1 cellular context compared by ENCODE assay signal in genomic region chr11:64916848-64917662, GRCh38.
TF ChIP-seq lines count a peak whose summit lies in the region.

ATG2A (minus strand) TSS chr11:64917209; CDS start chr11:64917135, 74 bp downstream.

TF ChIP-seq in HepG2, 621 proteins besides CTCF, POLR2A, EP300 and RAD21 (continued from another document and continues in another):
- TF ChIP-seq ZBTB40 (IDR thresholded peaks at IDR 0.05) (no peak), ZBTB40 (CRISPR knock-in tag; IDR thresholded peaks at IDR 0.05) (peak; percentile 81), SUZ12 (IDR thresholded peaks at IDR 0.05; ENCODE audit: low read depth, low read length) (no peak), TSC22D2 (CRISPR knock-in tag; IDR thresholded peaks at IDR 0.05; ENCODE audit: borderline replicate concordance) (peak; percentile 52; the same call in 1 of the 2 replicates), TMF1 (CRISPR knock-in tag; IDR thresholded peaks at IDR 0.05; ENCODE audit: low read depth) (no peak), ZNF350 (CRISPR knock-in tag; IDR thresholded peaks at IDR 0.05; ENCODE audit: borderline replicate concordance, low read depth) (no peak), ATF3 (CRISPR knock-in tag; IDR thresholded peaks at IDR 0.05) (no peak; the same call in 1 of the 2 replicates), KLF12 (CRISPR knock-in tag; IDR thresholded peaks at IDR 0.05; ENCODE audit: borderline replicate concordance) (no peak), ZNF580 (CRISPR knock-in tag; IDR thresholded peaks at IDR 0.05; ENCODE audit: borderline replicate concordance, low read depth) (peak; percentile 68; the same call in 1 of the 2 replicates), ZNF484 (CRISPR knock-in tag; IDR thresholded peaks at IDR 0.05; ENCODE audit: borderline replicate concordance, low read depth) (no peak), ZNF549 (CRISPR knock-in tag; IDR thresholded peaks at IDR 0.05) (no peak), ZNF746 (CRISPR knock-in tag; IDR thresholded peaks at IDR 0.05) (no peak), ZNF800 (CRISPR knock-in tag; IDR thresholded peaks at IDR 0.05) (no peak), SIX4 (CRISPR knock-in tag; IDR thresholded peaks at IDR 0.05) (no peak), RBM39 (IDR thresholded peaks at IDR 0.05; ENCODE audit: low read depth, low read length, poor library complexity, severe bottlenecking) (no peak), NONO (IDR thresholded peaks at IDR 0.05) (no peak), NONO (CRISPR knock-in tag; conservative IDR thresholded peaks at IDR 0.05) (peak; percentile 60), CCAR2 (optimal IDR thresholded peaks at IDR 0.05; ENCODE audit: low read depth, low read length) (no peak), CC2D1A (CRISPR knock-in tag; IDR thresholded peaks at IDR 0.05) (no peak), KLF15 (CRISPR knock-in tag; IDR thresholded peaks at IDR 0.05; ENCODE audit: borderline replicate concordance) (no peak), TOE1 (CRISPR knock-in tag; IDR thresholded peaks at IDR 0.05) (no peak), SKI (IDR thresholded peaks at IDR 0.05; ENCODE audit: partially characterized antibody) (no peak), POLR2AphosphoS2 (IDR thresholded peaks at IDR 0.05; ENCODE audit: low read depth, low read length) (no peak), ZNF788 (CRISPR knock-in tag; IDR thresholded peaks at IDR 0.05; ENCODE audit: borderline replicate concordance) (peak; percentile 45; the same call in 1 of the 2 replicates), ARID3A (IDR thresholded peaks at IDR 0.05; ENCODE audit: low read depth, low read length) (peak; percentile 82), PHF20 (CRISPR knock-in tag; IDR thresholded peaks at IDR 0.05) (peak; percentile 63; the same call in 1 of the 2 replicates), CEBPG (CRISPR knock-in tag; IDR thresholded peaks at IDR 0.05) (peak; percentile 65), RORA (CRISPR knock-in tag; IDR thresholded peaks at IDR 0.05) (no peak), ZKSCAN1 (IDR thresholded peaks at IDR 0.05; ENCODE audit: low read length) (no peak), SP140L (CRISPR knock-in tag; IDR thresholded peaks at IDR 0.05; ENCODE audit: borderline replicate concordance) (no peak; the same call in 1 of the 2 replicates), NFE2L1 (CRISPR knock-in tag; IDR thresholded peaks at IDR 0.05; ENCODE audit: borderline replicate concordance) (no peak), ZNF138 (CRISPR knock-in tag; IDR thresholded peaks at IDR 0.05; ENCODE audit: low read depth) (peak; percentile 56; the same call in 1 of the 2 replicates), THAP9 (CRISPR knock-in tag; IDR thresholded peaks at IDR 0.05; ENCODE audit: borderline replicate concordance) (0 out of 2 replicates have a peak, but pooled peaks have one; percentile 34), ATM (IDR thresholded peaks at IDR 0.05; ENCODE audit: borderline replicate concordance) (no peak), NR2F6 (IDR thresholded peaks at IDR 0.05) (peak; percentile 58), NR2F6 (CRISPR knock-in tag; IDR thresholded peaks at IDR 0.05) (peak; percentile 74), ZBTB46 (CRISPR knock-in tag; IDR thresholded peaks at IDR 0.05; ENCODE audit: borderline replicate concordance) (no peak), ZNF468 (CRISPR knock-in tag; IDR thresholded peaks at IDR 0.05) (no peak), PLSCR1 (CRISPR knock-in tag; IDR thresholded peaks at IDR 0.05; ENCODE audit: borderline replicate concordance) (no peak), ZNF556 (CRISPR knock-in tag; IDR thresholded peaks at IDR 0.05; ENCODE audit: borderline replicate concordance) (peak; percentile 70; the same call in 1 of the 2 replicates), GLI4 (CRISPR knock-in tag; IDR thresholded peaks at IDR 0.05; ENCODE audit: borderline replicate concordance) (no peak), ZNF570 (CRISPR knock-in tag; IDR thresholded peaks at IDR 0.05; ENCODE audit: borderline replicate concordance) (no peak), HNF1B (CRISPR knock-in tag; IDR thresholded peaks at IDR 0.05) (peak; percentile 44; the same call in 1 of the 2 replicates), SPEN (CRISPR knock-in tag; IDR thresholded peaks at IDR 0.05; ENCODE audit: low read depth) (peak; percentile 84)
